Comparison of ENCODE assay signal across 28 cellular contexts in genomic region chr3:16534914-16535301, GRCh38. TPM values are rescaled to one million over a fixed set of nuclear protein-coding genes. Genes with fewer than 3 reads are reported as not detected.
A peak's percentile ranks its signal among the peaks of the same experiment; 100 is the strongest.
DNase-seq lines count a peak whose midpoint lies in the region; ATAC-seq, FAIRE-seq and TF ChIP-seq lines count a peak whose summit lies in the region.
"Had no signal": no experiment of that assay in that cellular context is flagged by ENCODE, and none has a peak within 500 bp of the region (broad histone marks: within the 10 kb centered on the region; RNA-seq: fewer than 3 reads in every experiment).

No MANE protein-coding gene starts in this region.

- no peak for FAIRE-seq in GM19239 (lab: Jason Lieb, UNC)
- FAIRE-seq: endothelial cell of umbilical vein, GM12892 had no signal

- no peak for DNase-seq in activated naive CD8-positive, alpha-beta T cell treated with anti-CD3 and anti-CD28 coated beads, Interleukin-2, amount 10 ng/mL, durations not matched to agents 7 days and 5 days
- no peak for DNase-seq in activated naive CD8-positive, alpha-beta T cell treated with anti-CD3 and anti-CD28 coated beads for 36 hours
- DNase-seq in NCI-H69 (lab: John Stamatoyannopoulos, UW) (peak; percentile 85), nephron progenitor cell (no peak), DMS114 treated with DMSO at 0.1 percent for 48 hours (lab: John Stamatoyannopoulos, UW; ENCODE audit: unreplicated experiment) (no peak), GM19239 (ENCODE audit: insufficient read length, low spot score) (no peak)
- DNase-seq in NK-92 treated with Interleukin-12 subunit alpha and Interleukin-12 subunit beta, amount 100 ng/mL, for 24 hours (lab: John Stamatoyannopoulos, UW): no peak
- DNase-seq: activated CD4-positive, alpha-beta T cell treated with anti-CD3 and anti-CD28 coated beads, Interleukin-2, amount 10 ng/mL, durations not matched to agents 7 days and 5 days; anterior cingulate cortex; BE2C; CD8-positive, alpha-beta memory T cell; hippocampal formation; NCI-H1105; NCI-H526; ovary; RPMI8226; T-cell; trophoblast cell had no signal

- no peaks in the 10 kb centered on the region for H3K9me3 Mint-ChIP-seq in activated naive CD8-positive, alpha-beta T cell treated with anti-CD3 and anti-CD28 coated beads, Interleukin-2, amount 10 ng/mL, durations not matched to agents 7 days and 5 days
- no peaks in the 10 kb centered on the region for H3K9me3 Mint-ChIP-seq in activated naive CD8-positive, alpha-beta T cell treated with anti-CD3 and anti-CD28 coated beads for 36 hours
- peaks cover 11% of the 10 kb centered on the region for H3K9me3 Mint-ChIP-seq in nephron progenitor cell
- H3K9me3 Mint-ChIP-seq: activated CD4-positive, alpha-beta T cell treated with anti-CD3 and anti-CD28 coated beads, Interleukin-2, amount 10 ng/mL, durations not matched to agents 7 days and 5 days; activated naive CD4-positive, alpha-beta T cell treated with anti-CD3 and anti-CD28 coated beads, Interleukin-2, amount 50 U/mL, for 72 hours; CD8-positive, alpha-beta memory T cell; memory B cell; neural crest cell; stimulated activated effector memory CD8-positive, alpha-beta T cell treated with anti-CD3 and anti-CD28 coated beads, Interleukin-12 subunit alpha, Interleukin-12 subunit beta, amount 100 ng/mL, for 72 hours; T-cell had no signal

- H3K27me3 ChIP-seq in HUES48 (ENCODE audit: control insufficient read depth, insufficient read depth, low read length): 0 out of 2 replicates have a peak, but pooled peaks cover 3% of the 10 kb centered on the region
- H3K27me3 ChIP-seq: BE2C, ovary had no signal

- no peaks in the 10 kb centered on the region for H3K36me3 Mint-ChIP-seq in activated naive CD8-positive, alpha-beta T cell treated with anti-CD3 and anti-CD28 coated beads, Interleukin-2, amount 10 ng/mL, durations not matched to agents 7 days and 5 days
- peaks cover 2% of the 10 kb centered on the region for H3K36me3 Mint-ChIP-seq in activated naive CD8-positive, alpha-beta T cell treated with anti-CD3 and anti-CD28 coated beads for 36 hours
- H3K36me3 Mint-ChIP-seq in nephron progenitor cell (ENCODE audit: low read depth): no peaks in the 10 kb centered on the region
- H3K36me3 Mint-ChIP-seq: activated naive CD4-positive, alpha-beta T cell treated with anti-CD3 and anti-CD28 coated beads, Interleukin-2, amount 50 U/mL, for 72 hours; CD8-positive, alpha-beta memory T cell; memory B cell; stimulated activated effector memory CD8-positive, alpha-beta T cell treated with anti-CD3 and anti-CD28 coated beads, Interleukin-12 subunit alpha, Interleukin-12 subunit beta, amount 100 ng/mL, for 72 hours; T-cell had no signal

- H3K9ac ChIP-seq in HUES48 (ENCODE audit: low read depth, low read length): no peak overlapping the region

- POLR2A ChIA-PET in activated naive CD8-positive, alpha-beta T cell treated with anti-CD3 and anti-CD28 coated beads, Interleukin-2, amount 10 ng/mL, durations not matched to agents 7 days and 5 days (lab: Charles Lee): no interaction called here

- H3K27ac Mint-ChIP-seq in activated naive CD8-positive, alpha-beta T cell treated with anti-CD3 and anti-CD28 coated beads, Interleukin-2, amount 10 ng/mL, durations not matched to agents 7 days and 5 days: peak overlapping the region; percentile 23
- H3K27ac Mint-ChIP-seq in activated naive CD8-positive, alpha-beta T cell treated with anti-CD3 and anti-CD28 coated beads for 36 hours: no peak overlapping the region
- peak overlapping the region; percentile 69 for H3K27ac Mint-ChIP-seq in nephron progenitor cell
- H3K27ac Mint-ChIP-seq: activated CD4-positive, alpha-beta T cell treated with anti-CD3 and anti-CD28 coated beads, Interleukin-2, amount 10 ng/mL, durations not matched to agents 7 days and 5 days; activated naive CD4-positive, alpha-beta T cell treated with anti-CD3 and anti-CD28 coated beads, Interleukin-2, amount 50 U/mL, for 72 hours; CD8-positive, alpha-beta memory T cell; memory B cell; stimulated activated effector memory CD8-positive, alpha-beta T cell treated with anti-CD3 and anti-CD28 coated beads, Interleukin-12 subunit alpha, Interleukin-12 subunit beta, amount 100 ng/mL, for 72 hours; T-cell had no signal

- peaks cover 23% of the 10 kb centered on the region for H3K4me1 ChIP-seq in HUES48 (ENCODE audit: control insufficient read depth, insufficient read depth, low read length)
- H3K4me1 ChIP-seq: BE2C, breast epithelium had no signal

- ATAC-seq in activated naive CD8-positive, alpha-beta T cell treated with anti-CD3 and anti-CD28 coated beads, Interleukin-2, amount 10 ng/mL, durations not matched to agents 7 days and 5 days (ENCODE audit: low read depth): no peak
- ATAC-seq: activated naive CD4-positive, alpha-beta T cell treated with anti-CD3 and anti-CD28 coated beads, Interleukin-2, amount 50 U/mL, for 72 hours; stimulated activated effector memory CD8-positive, alpha-beta T cell treated with anti-CD3 and anti-CD28 coated beads, Interleukin-12 subunit alpha, Interleukin-12 subunit beta, amount 100 ng/mL, for 72 hours; T-cell had no signal

- no peak overlapping the region for H3K4me3 ChIP-seq in HUES48 (ENCODE audit: low read depth, low read length)
- H3K4me3 ChIP-seq: breast epithelium, K562, ovary had no signal

- no peaks in the 10 kb centered on the region for H3K4me1 Mint-ChIP-seq in activated naive CD8-positive, alpha-beta T cell treated with anti-CD3 and anti-CD28 coated beads, Interleukin-2, amount 10 ng/mL, durations not matched to agents 7 days and 5 days
- no peaks in the 10 kb centered on the region for H3K4me1 Mint-ChIP-seq in activated naive CD8-positive, alpha-beta T cell treated with anti-CD3 and anti-CD28 coated beads for 36 hours
- peaks cover 65% of the 10 kb centered on the region for H3K4me1 Mint-ChIP-seq in nephron progenitor cell
- H3K4me1 Mint-ChIP-seq: activated CD4-positive, alpha-beta T cell treated with anti-CD3 and anti-CD28 coated beads, Interleukin-2, amount 10 ng/mL, durations not matched to agents 7 days and 5 days; CD8-positive, alpha-beta memory T cell; memory B cell; T-cell had no signal

- no peaks in the 10 kb centered on the region for H3K36me3 ChIP-seq in HUES48 (ENCODE audit: control insufficient read depth, insufficient read depth, low read length)
- H3K36me3 ChIP-seq: BE2C, breast epithelium, ovary had no signal

- H3K9me3 ChIP-seq in HUES48 (ENCODE audit: control insufficient read depth, insufficient read depth, low read length): no peaks in the 10 kb centered on the region
- H3K9me3 ChIP-seq: BE2C, breast epithelium, ovary had no signal

- H3K4me3 Mint-ChIP-seq in activated naive CD8-positive, alpha-beta T cell treated with anti-CD3 and anti-CD28 coated beads, Interleukin-2, amount 10 ng/mL, durations not matched to agents 7 days and 5 days: no peak overlapping the region
- H3K4me3 Mint-ChIP-seq in activated naive CD8-positive, alpha-beta T cell treated with anti-CD3 and anti-CD28 coated beads for 36 hours: no peak overlapping the region
- H3K4me3 Mint-ChIP-seq in nephron progenitor cell: no peak overlapping the region
- H3K4me3 Mint-ChIP-seq: activated CD4-positive, alpha-beta T cell treated with anti-CD3 and anti-CD28 coated beads, Interleukin-2, amount 10 ng/mL, durations not matched to agents 7 days and 5 days; CD8-positive, alpha-beta memory T cell; memory B cell; neural crest cell; stimulated activated effector memory CD8-positive, alpha-beta T cell treated with anti-CD3 and anti-CD28 coated beads, Interleukin-12 subunit alpha, Interleukin-12 subunit beta, amount 100 ng/mL, for 72 hours; T-cell had no signal

- TF ChIP-seq CTCF in nephron progenitor cell (IDR thresholded peaks at IDR 0.05): no peak

- H3K27me3 Mint-ChIP-seq in activated naive CD8-positive, alpha-beta T cell treated with anti-CD3 and anti-CD28 coated beads, Interleukin-2, amount 10 ng/mL, durations not matched to agents 7 days and 5 days: peaks cover 26% of the 10 kb centered on the region
- H3K27me3 Mint-ChIP-seq in activated naive CD8-positive, alpha-beta T cell treated with anti-CD3 and anti-CD28 coated beads for 36 hours: peaks cover 5% of the 10 kb centered on the region
- peaks cover 9% of the 10 kb centered on the region for H3K27me3 Mint-ChIP-seq in nephron progenitor cell (ENCODE audit: low read depth, poor library complexity)

- peak overlapping the region; percentile 14 for H3K27ac ChIP-seq in HUES48 (ENCODE audit: low read depth, low read length)
- H3K27ac ChIP-seq: breast epithelium, ovary had no signal

RNA-seq across cellular contexts. Expression of gene RFTN1, which starts 21.4 kb away (rescaled TPM):
- 10 to 100 TPM; 64.4 to 66.7 TPM for total RNA-seq in activated naive CD8-positive, alpha-beta T cell treated with anti-CD3 and anti-CD28 coated beads, Interleukin-2, amount 10 ng/mL, durations not matched to agents 7 days and 5 days
- total RNA-seq in activated naive CD8-positive, alpha-beta T cell treated with anti-CD3 and anti-CD28 coated beads for 36 hours: 10 to 100 TPM; 84.2 to 84.8 TPM
- total RNA-seq: HT-29 had no signal
